Comparison of ENCODE assay signal across 27 cellular contexts in genomic region chr19:33220115-33220514, GRCh38. TPM values are rescaled to one million over a fixed set of nuclear protein-coding genes. Genes with fewer than 3 reads are reported as not detected.
"Had no signal": no experiment of that assay in that cellular context is flagged by ENCODE, and none has a peak within 500 bp of the region (broad histone marks: within the 10 kb centered on the region; RNA-seq: fewer than 3 reads in every experiment).

No MANE protein-coding gene starts in this region.

- DNase-seq: hippocampal formation; kidney glomerular epithelial cell; left cardiac atrium; lower lobe of right lung; mammary epithelial cell; mesenchymal stem cell; naive B cell; natural killer cell; nephron progenitor cell; occipital lobe; psoas muscle; right lobe of liver; stimulated activated CD4-positive, alpha-beta T cell treated with anti-CD3 and anti-CD28 coated beads, Interleukin-1b, Interleukin-23, amount 100 ng/mL, for 48 hours; stimulated activated CD4-positive, alpha-beta T cell treated with anti-CD3 and anti-CD28 coated beads, Interleukin-2, amount 100 ng/mL, for 48 hours; stimulated activated CD4-positive, alpha-beta T cell treated with anti-CD3 and anti-CD28 coated beads, Interleukin-4, amount 100 ng/mL, for 4 hours; stimulated activated CD8-positive, alpha-beta memory T cell treated with anti-CD3 and anti-CD28 coated beads, Interleukin-4, amount 100 ng/mL, for 48 hours; stimulated activated naive CD4-positive, alpha-beta T cell treated with Interleukin-2 at 50 U/mL for 16 hours; stimulated activated naive CD8-positive, alpha-beta T cell treated with anti-CD3 and anti-CD28 coated beads, Interleukin-15, amount 100 ng/mL, for 72 hours; uterus had no signal

- H3K4me3 Mint-ChIP-seq: naive B cell; natural killer cell; nephron progenitor cell; stimulated activated memory B cell treated with anti-CD40 and anti-IgM and Interleukin-4, amounts not matched to agents 10 μg/mL and 1 μg/mL and 100 μg/mL, for 72 hours; stimulated activated naive CD8-positive, alpha-beta T cell treated with anti-CD3 and anti-CD28 coated beads, Interleukin-15, amount 100 ng/mL, for 72 hours; type B pancreatic cell had no signal

- H3K4me1 Mint-ChIP-seq: natural killer cell; nephron progenitor cell; stimulated activated memory B cell treated with anti-CD40 and anti-IgM and Interleukin-4, amounts not matched to agents 10 μg/mL and 1 μg/mL and 100 μg/mL, for 72 hours; stimulated activated naive CD8-positive, alpha-beta T cell treated with anti-CD3 and anti-CD28 coated beads, Interleukin-15, amount 100 ng/mL, for 72 hours had no signal

- H3K9me3 Mint-ChIP-seq: natural killer cell; stimulated activated memory B cell treated with anti-CD40 and anti-IgM and Interleukin-4, amounts not matched to agents 10 μg/mL and 1 μg/mL and 100 μg/mL, for 72 hours; stimulated activated naive CD8-positive, alpha-beta T cell treated with anti-CD3 and anti-CD28 coated beads, Interleukin-15, amount 100 ng/mL, for 72 hours; type B pancreatic cell had no signal

- H3K27ac Mint-ChIP-seq: natural killer cell; nephron progenitor cell; stimulated activated memory B cell treated with anti-CD40 and anti-IgM and Interleukin-4, amounts not matched to agents 10 μg/mL and 1 μg/mL and 100 μg/mL, for 72 hours; stimulated activated naive CD8-positive, alpha-beta T cell treated with anti-CD3 and anti-CD28 coated beads, Interleukin-15, amount 100 ng/mL, for 72 hours; type B pancreatic cell had no signal

- H3K36me3 Mint-ChIP-seq: naive B cell; natural killer cell; stimulated activated memory B cell treated with anti-CD40 and anti-IgM and Interleukin-4, amounts not matched to agents 10 μg/mL and 1 μg/mL and 100 μg/mL, for 72 hours; type B pancreatic cell had no signal

RNA-seq across cellular contexts. Expression of gene SLC7A10, which starts 5.5 kb away (rescaled TPM):
- total RNA-seq: left lobe of liver, liver, mammary epithelial cell, natural killer cell, osteocyte, posterior vena cava, right lobe of liver, smooth muscle cell, ureter, uterus had no signal
